In genomic region chr1:36918604-36919003, GRCh38 we compare ENCODE assay signal across 20 cellular contexts.
A peak's percentile ranks its signal among the peaks of the same experiment; 100 is the strongest.
DNase-seq lines count a peak whose midpoint lies in the region; ATAC-seq, FAIRE-seq and TF ChIP-seq lines count a peak whose summit lies in the region.
"Had no signal": no experiment of that assay in that cellular context is flagged by ENCODE, and none has a peak within 500 bp of the region (broad histone marks: within the 10 kb centered on the region; RNA-seq: fewer than 3 reads in every experiment).

No MANE protein-coding gene starts in this region.

- H3K4me3 ChIP-seq in K562 = no peak overlapping the region
- H3K4me3 ChIP-seq in effector memory CD4-positive, alpha-beta T cell (ENCODE audit: insufficient read depth, low read depth, low read length, poor library complexity, severe bottlenecking) = no peak overlapping the region
- H3K4me3 ChIP-seq: GM23338 had no signal

- no peak for DNase-seq in K562 (ENCODE audit: extremely low read depth in 1 of 4, low spot score in 3 of 4)
- DNase-seq in ecto neural progenitor cell (ENCODE audit: low spot score) = peak; percentile 11
- peak; percentile 0 for DNase-seq in mucosa of gallbladder (ENCODE audit: low spot score)
- DNase-seq in ureter (ENCODE audit: low spot score) = peak; percentile 8
- no peak for DNase-seq in NCI-H226
- no peak for DNase-seq in amniotic stem cell (lab: John Stamatoyannopoulos, UW)
- DNase-seq in cardiac septum (ENCODE audit: low spot score) = no peak
- DNase-seq in effector memory CD4-positive, alpha-beta T cell = no peak
- DNase-seq: ACHN; AML-193; Caco-2; CD4-positive, alpha-beta T cell had no signal

- WGBS in K562 (ENCODE audit: insufficient coverage, low coverage, missing lambda C conversion rate) = 0% methylated on average over 4 of the region's 4 CpGs

- no peak for TF ChIP-seq EP300 in K562 (IDR thresholded peaks at IDR 0.05; ENCODE audit: low read length)

- no peak for TF ChIP-seq POLR2A in K562 (conservative IDR thresholded peaks at IDR 0.05)

- no peak for ATAC-seq in K562
- ATAC-seq: GM23338 had no signal

- H3K4me2 ChIP-seq in K562 (ENCODE audit: insufficient read depth, low read length) = no peak overlapping the region
- H3K4me2 ChIP-seq: GM23338 had no signal

- in situ Hi-C loops in K562 (cut with MboI) = no loop called here

- no peak overlapping the region for H3K27ac ChIP-seq in K562 (ENCODE audit: extremely low read depth, low read depth, low read length)
- no peak overlapping the region for H3K27ac ChIP-seq in effector memory CD4-positive, alpha-beta T cell (ENCODE audit: insufficient read depth, low read length, poor library complexity, severe bottlenecking)
- H3K27ac ChIP-seq: C4-2B had no signal

- intact Hi-C loops in K562 (cut with micrococcal nuclease) (no loop called here), cardiac septum (cut with DNase I) (no loop called here)

- no TSS peak for BruUV-seq in K562 (replicated peaks; lab: Mats Ljungman, UMichigan)

- H3K27me3 ChIP-seq in K562 (ENCODE audit: control insufficient read depth in 2 of 2, insufficient read depth in 2 of 2, low read length in 2 of 2) = no peaks in the 10 kb centered on the region
- H3K27me3 ChIP-seq in effector memory CD4-positive, alpha-beta T cell (replicated peaks; ENCODE audit: control insufficient read depth, insufficient read depth, low read length, poor library complexity, severe bottlenecking) = no peaks in the 10 kb centered on the region

- CTCF ChIA-PET in K562 (lab: Yijun Ruan, JAX; ENCODE audit: low intra/inter-chr PET ratio) = no interaction called here

- no peak for TF ChIP-seq CTCF in K562 (IDR thresholded peaks at IDR 0.05 in 2 of 3, conservative IDR thresholded peaks at IDR 0.05 in 1 of 3; ENCODE audit: insufficient read depth in 2 of 3, low read depth in 1 of 3, low read length in 3 of 3)

- POLR2A ChIA-PET in K562 (lab: Yijun Ruan, JAX) = interaction anchor here (0.6 kb wide), 1 partner anchor 24 kb away, joined by 4 read pairs; no protein-coding TSS in a partner anchor

- H3K9me3 ChIP-seq in K562 (replicated peaks; ENCODE audit: control insufficient read depth, insufficient read depth, low read depth, low read length) = no peaks in the 10 kb centered on the region
- no peaks in the 10 kb centered on the region for H3K9me3 ChIP-seq in effector memory CD4-positive, alpha-beta T cell (ENCODE audit: control insufficient read depth, low read length)
- H3K9me3 ChIP-seq: Caco-2 had no signal

- H2AFZ ChIP-seq in K562 (ENCODE audit: low read depth, low read length) = no peak overlapping the region
- H2AFZ ChIP-seq: GM23338 had no signal

- H3K36me3 ChIP-seq in K562 (ENCODE audit: control insufficient read depth, insufficient read depth, low read length) = no peaks in the 10 kb centered on the region
- H3K36me3 ChIP-seq in effector memory CD4-positive, alpha-beta T cell (ENCODE audit: control insufficient read depth, insufficient read depth, low read length) = no peaks in the 10 kb centered on the region

- H3K4me1 ChIP-seq in K562 (replicated peaks in 1 of 2; ENCODE audit: control insufficient read depth in 2 of 2, insufficient read depth in 2 of 2, low read length in 2 of 2) = no peaks in the 10 kb centered on the region
- no peaks in the 10 kb centered on the region for H3K4me1 ChIP-seq in effector memory CD4-positive, alpha-beta T cell (ENCODE audit: control insufficient read depth, insufficient read depth, low read length, poor library complexity, severe bottlenecking)
- H3K4me1 ChIP-seq: Caco-2 had no signal

- no peaks in the 10 kb centered on the region for H3K9me1 ChIP-seq in K562 (ENCODE audit: control insufficient read depth, insufficient read depth, low read length)

- H4K20me1 ChIP-seq in K562 (replicated peaks; ENCODE audit: control insufficient read depth, insufficient read depth, low read length) = peaks cover 7% of the 10 kb centered on the region

- H3K79me2 ChIP-seq in K562 (ENCODE audit: control insufficient read depth, insufficient read depth, low read length) = no peaks in the 10 kb centered on the region

- no peak for FAIRE-seq in K562 (lab: Jason Lieb, UNC)
- FAIRE-seq: A204.1, D721Med, G401.6, GM12892, GM18507, H54 had no signal

- no peak overlapping the region for H3K9ac ChIP-seq in K562 (ENCODE audit: insufficient read depth in 1 of 2, low read depth in 2 of 2, low read length in 2 of 2)

- TF ChIP-seq RAD21 in K562 (CRISPR knock-in tag; conservative IDR thresholded peaks at IDR 0.05 in 1 of 2, IDR thresholded peaks at IDR 0.05 in 1 of 2) = no peak

TF ChIP-seq in K562, 482 proteins besides CTCF, POLR2A, EP300 and RAD21:
- TF ChIP-seq TCF7L2 (IDR thresholded peaks at IDR 0.05; ENCODE audit: low read depth, low read length) (no peak), PHF20 (IDR thresholded peaks at IDR 0.05; ENCODE audit: partially characterized antibody) (no peak), ZNF24 (IDR thresholded peaks at IDR 0.05) (peak; percentile 53; the same call in 1 of the 2 replicates), NCOA4 (IDR thresholded peaks at IDR 0.05; ENCODE audit: partially characterized antibody) (no peak), SPI1 (IDR thresholded peaks at IDR 0.05; ENCODE audit: borderline replicate concordance, low read depth, low read length) (no peak)

Comparison
In these comparisons a context has a peak if more than half of its experiments do, and no peak if none do; other contexts are left out.
1. DNase-seq: peak in ecto neural progenitor cell (single experiment), mucosa of gallbladder (single experiment) and ureter (single experiment); none in K562 (0 of 4), NCI-H226 (single experiment), amniotic stem cell (single experiment), cardiac septum (single experiment) and effector memory CD4-positive, alpha-beta T cell (0 of 3).